Comparison of ENCODE assay signal across 19 cellular contexts in the genomic region with DNA sequence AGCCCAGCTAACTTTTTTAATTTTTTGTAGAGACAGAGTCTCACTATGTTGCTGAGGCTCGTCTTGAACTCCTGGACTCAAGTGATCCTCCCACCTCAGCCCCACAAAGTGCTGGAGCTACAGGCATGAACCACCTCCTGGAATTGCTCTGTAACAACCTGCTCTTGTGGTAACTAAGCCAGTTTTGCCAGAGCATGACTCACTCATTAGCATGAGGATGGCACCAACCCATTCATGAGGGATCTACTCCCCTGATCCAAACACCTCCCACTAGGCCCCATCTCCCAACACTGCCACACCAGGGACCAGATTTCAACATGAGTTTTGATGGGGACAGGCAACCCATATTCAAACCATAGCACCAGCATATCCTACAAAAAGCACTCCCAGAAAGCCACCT.
A peak's percentile ranks its signal among the peaks of the same experiment; 100 is the strongest.
DNase-seq lines count a peak whose midpoint lies in the region; ATAC-seq and TF ChIP-seq lines count a peak whose summit lies in the region.
"Had no signal": no experiment of that assay in that cellular context is flagged by ENCODE, and none has a peak within 500 bp of the region (broad histone marks: within the 10 kb centered on the region; RNA-seq: fewer than 3 reads in every experiment).

No MANE protein-coding gene starts in this region.

- H4K20me1 ChIP-seq in GM23248 (ENCODE audit: insufficient read depth) (no peaks in the 10 kb centered on the region), neural progenitor cell (ENCODE audit: low read depth) (no peaks in the 10 kb centered on the region)

- no peak overlapping the region for H3K27ac Mint-ChIP-seq in neural progenitor cell
- H3K27ac Mint-ChIP-seq: activated naive CD4-positive, alpha-beta T cell treated with anti-CD3 and anti-CD28 coated beads, Interleukin-2, amount 50 U/mL, for 72 hours; CD4-positive, alpha-beta T cell had no signal

- 94 to 100% methylated on average over 1 of the region's 1 CpG for WGBS in GM23248 (ENCODE audit: low coverage in 1 of 2, low lambda C conversion rate in 2 of 2, missing lambda C conversion rate in 2 of 2), 2 experiments
- 91 to 100% methylated on average over 1 of the region's 1 CpG for WGBS in thyroid gland, 2 donors

- TF ChIP-seq CTCF in epithelial cell of esophagus (IDR thresholded peaks at IDR 0.05; ENCODE audit: insufficient read depth, low read depth, low read length, missing control alignments) (peak; percentile 16), neural progenitor cell (IDR thresholded peaks at IDR 0.05) (no peak), thyroid gland (IDR thresholded peaks at IDR 0.05) (no peak)

- no peak overlapping the region for H3K4me2 ChIP-seq in GM23248 (ENCODE audit: unreplicated experiment)
- no peak overlapping the region for H3K4me2 ChIP-seq in neural progenitor cell
- H3K4me2 ChIP-seq: hepatocyte had no signal

- no peak for ATAC-seq in HG03139 (IDR thresholded peaks at IDR 0.05; ENCODE audit: unreplicated experiment)
- ATAC-seq: activated naive CD4-positive, alpha-beta T cell treated with anti-CD3 and anti-CD28 coated beads, Interleukin-2, amount 50 U/mL, for 72 hours had no signal

- no peaks in the 10 kb centered on the region for H3K9me2 ChIP-seq in GM23248 (ENCODE audit: insufficient read depth)

- no peaks in the 10 kb centered on the region for H3K9me3 ChIP-seq in GM23248 (ENCODE audit: low read depth)
- no peaks in the 10 kb centered on the region for H3K9me3 ChIP-seq in neural progenitor cell (ENCODE audit: low read depth)
- H3K9me3 ChIP-seq in thyroid gland, result no peaks in the 10 kb centered on the region
- H3K9me3 ChIP-seq: sigmoid colon, uterus had no signal

- no peak overlapping the region for H3K27ac ChIP-seq in GM23248
- H3K27ac ChIP-seq in neural progenitor cell, result no peak overlapping the region
- peak overlapping the region in 1 of 3 donors; percentile 23 for H3K27ac ChIP-seq in thyroid gland
- H3K27ac ChIP-seq: hepatocyte, sigmoid colon, SK-N-MC, uterus, VCaP had no signal

- H3K36me3 Mint-ChIP-seq in neural progenitor cell, result peaks cover 6% of the 10 kb centered on the region
- H3K36me3 Mint-ChIP-seq: activated naive CD4-positive, alpha-beta T cell treated with anti-CD3 and anti-CD28 coated beads, Interleukin-2, amount 50 U/mL, for 72 hours had no signal

- H3K4me1 Mint-ChIP-seq in neural progenitor cell, result peaks cover 30% of the 10 kb centered on the region

- H3F3A ChIP-seq in GM23248 (ENCODE audit: insufficient read depth) (no peaks in the 10 kb centered on the region), neural progenitor cell (ENCODE audit: low read depth) (no peaks in the 10 kb centered on the region)

- H3K36me3 ChIP-seq in GM23248 (ENCODE audit: low read depth) (no peaks in the 10 kb centered on the region), neural progenitor cell (no peaks in the 10 kb centered on the region), thyroid gland (no peaks in the 10 kb centered on the region)
- H3K36me3 ChIP-seq: uterus had no signal

- H3K4me3 Mint-ChIP-seq in neural progenitor cell, result peak overlapping the region; percentile 27
- H3K4me3 Mint-ChIP-seq: CD4-positive, alpha-beta T cell; nephron had no signal

- H2AFZ ChIP-seq in GM23248, result no peak overlapping the region
- H2AFZ ChIP-seq in neural progenitor cell (replicated peaks), result no peak overlapping the region
- H2AFZ ChIP-seq: hepatocyte had no signal

- TF ChIP-seq POLR2A in thyroid gland (IDR thresholded peaks at IDR 0.05), result no peak

- DNase-seq in GM23248 (peak; percentile 13), NCI-H226 (peak; percentile 21), epithelial cell of esophagus (ENCODE audit: low read depth) (peak; percentile 90), neural progenitor cell (ENCODE audit: low spot score) (no peak), thyroid gland (no peak)
- no peak for DNase-seq in effector CD8-positive, alpha-beta T cell (lab: John Stamatoyannopoulos, UW)
- DNase-seq: CD4-positive, alpha-beta T cell; erythroblast; NCI-H1417 treated with DMSO at 0.1 percent for 48 hours; NK-92 treated with Interleukin-12 subunit alpha and Interleukin-12 subunit beta, amount 100 ng/mL, for 24 hours; sigmoid colon; stimulated activated naive CD4-positive, alpha-beta T cell; uterus had no signal

- intact Hi-C loops in thyroid gland (cut with DNase I), result no loop called here

- H3K9me3 Mint-ChIP-seq in neural progenitor cell, result no peaks in the 10 kb centered on the region
- H3K9me3 Mint-ChIP-seq: CD4-positive, alpha-beta T cell; nephron had no signal

- H3K9ac ChIP-seq in GM23248 (no peak overlapping the region), neural progenitor cell (no peak overlapping the region)

- H3K4me3 ChIP-seq in GM23248 (no peak overlapping the region), epithelial cell of esophagus (ENCODE audit: low read length) (no peak overlapping the region), neural progenitor cell (no peak overlapping the region), thyroid gland (replicated peaks in 1 of 3) (no peak overlapping the region)
- H3K4me3 ChIP-seq: hepatocyte, sigmoid colon, SK-N-MC, uterus had no signal

- in situ Hi-C loops in GM23248 (cut with MboI), result no loop called here

- H3K4me1 ChIP-seq in GM23248 (ENCODE audit: insufficient read depth) (no peaks in the 10 kb centered on the region), neural progenitor cell (peaks cover 9% of the 10 kb centered on the region), thyroid gland (peaks cover 7 to 30% of the 10 kb centered on the region in 2 donors)
- H3K4me1 ChIP-seq: sigmoid colon, uterus had no signal

- H3K79me2 ChIP-seq in GM23248 (ENCODE audit: insufficient read depth), result no peaks in the 10 kb centered on the region
- H3K79me2 ChIP-seq in neural progenitor cell (ENCODE audit: low read depth), result no peaks in the 10 kb centered on the region
- H3K79me2 ChIP-seq: hepatocyte had no signal

- H3K27me3 ChIP-seq in GM23248 (replicated peaks; ENCODE audit: insufficient read depth), result no peaks in the 10 kb centered on the region
- no peaks in the 10 kb centered on the region for H3K27me3 ChIP-seq in neural progenitor cell
- no peaks in the 10 kb centered on the region for H3K27me3 ChIP-seq in thyroid gland
- H3K27me3 ChIP-seq: hepatocyte, sigmoid colon, uterus had no signal

- peaks cover 3% of the 10 kb centered on the region for H3K27me3 Mint-ChIP-seq in neural progenitor cell (ENCODE audit: insufficient read depth, low read depth)
- H3K27me3 Mint-ChIP-seq: CD4-positive, alpha-beta T cell had no signal

Comparison
In these comparisons a context has a peak if more than half of its experiments do, and no peak if none do; other contexts are left out.
1. DNase-seq: peak in GM23248 (single experiment), NCI-H226 (single experiment) and epithelial cell of esophagus (single experiment); none in neural progenitor cell (single experiment), effector CD8-positive, alpha-beta T cell (single experiment) and thyroid gland (0 of 2).